Comparison of ENCODE assay signal across 9 cellular contexts in genomic region chr2:238127165-238128060, GRCh38. TPM values are rescaled to one million over a fixed set of nuclear protein-coding genes. Genes with fewer than 3 reads are reported as not detected.
DNase-seq lines count a peak whose midpoint lies in the region; ATAC-seq and TF ChIP-seq lines count a peak whose summit lies in the region.
"Had no signal": no experiment of that assay in that cellular context is flagged by ENCODE, and none has a peak within 500 bp of the region (broad histone marks: within the 10 kb centered on the region; RNA-seq: fewer than 3 reads in every experiment).

No MANE protein-coding gene starts in this region.

- H2AK9ac ChIP-seq in IMR-90 (replicated peaks; ENCODE audit: low read depth, low read length, poor library complexity): peak overlapping the region; percentile 60

- peaks cover 3% of the 10 kb centered on the region; the same call in 1 of the 2 replicates for H3K27me3 ChIP-seq in IMR-90 (ENCODE audit: control insufficient read depth, insufficient read depth, low read length)

- H4K5ac ChIP-seq in IMR-90 (ENCODE audit: low read depth, low read length): peak overlapping the region; percentile 91

- peak overlapping the region; percentile 10; the same call in 1 of the 3 replicates for H2BK15ac ChIP-seq in IMR-90 (ENCODE audit: low read depth, low read length)

- H3K4me3 ChIP-seq in IMR-90 (ENCODE audit: insufficient read depth, low read depth, low read length): peak overlapping the region; percentile 11

- peak overlapping the region; percentile 90 for H3K18ac ChIP-seq in IMR-90 (ENCODE audit: low read depth, low read length)

- peak overlapping the region; percentile 64 for H3K27ac ChIP-seq in IMR-90 (ENCODE audit: insufficient read depth, low read length)

- H3K4me2 ChIP-seq in IMR-90 (ENCODE audit: low read depth, low read length): peak overlapping the region; percentile 58

- H3K36me3 ChIP-seq in IMR-90 (ENCODE audit: control insufficient read depth, insufficient read depth, low read length): no peaks in the 10 kb centered on the region

- no peaks in the 10 kb centered on the region for H3K79me1 ChIP-seq in IMR-90 (ENCODE audit: low read depth in 1 of 2, low read length in 2 of 2)

- H4K20me1 ChIP-seq in IMR-90 (ENCODE audit: insufficient read depth, low read length): no peaks in the 10 kb centered on the region

- no peaks in the 10 kb centered on the region for H3K9me3 ChIP-seq in IMR-90 (ENCODE audit: control insufficient read depth, insufficient read depth, low read length)

- in situ Hi-C loops in IMR-90 (cut with MboI; ENCODE audit: low sequenced_read_pairs): no loop called here

- H4K91ac ChIP-seq in IMR-90 (ENCODE audit: insufficient read depth, low read depth, low read length): peak overlapping the region; percentile 70

- TF ChIP-seq CTCF in IMR-90 (conservative IDR thresholded peaks at IDR 0.05; ENCODE audit: low read depth, low read length): no peak; the same call in 1 of the 2 replicates

- peaks cover 6% of the 10 kb centered on the region for H3K4me1 ChIP-seq in IMR-90 (ENCODE audit: control insufficient read depth, insufficient read depth, low read length)

- peak overlapping the region; percentile 87 for H3K4ac ChIP-seq in IMR-90 (ENCODE audit: low read depth, low read length)

- POLR2A ChIA-PET in IMR-90 (lab: Charles Lee; ENCODE audit: unreplicated experiment): no interaction called here

- peak; percentile 65 for DNase-seq in IMR-90
- peak; percentile 71 for DNase-seq in fibroblast of peridontal ligament (ENCODE audit: extremely low read depth)
- peak; percentile 13 for DNase-seq in renal cortical epithelial cell (ENCODE audit: low read depth)
- no peak for DNase-seq in NCI-H1417 (lab: John Stamatoyannopoulos, UW)
- DNase-seq in anterior cingulate cortex (lab: John Stamatoyannopoulos, UW): no peak
- no peak for DNase-seq in COLO668 (lab: John Stamatoyannopoulos, UW; ENCODE audit: unreplicated experiment)
- DNase-seq in DMS53 (lab: John Stamatoyannopoulos, UW): no peak
- DNase-seq: NCI-H748 treated with DMSO at 0.1 percent for 48 hours had no signal

- intact Hi-C loops in IMR-90 (cut with micrococcal nuclease): no loop called here

- TF ChIP-seq POLR2A in IMR-90 (IDR thresholded peaks at IDR 0.05; ENCODE audit: low read depth, low read length): no peak

- H2BK120ac ChIP-seq in IMR-90 (ENCODE audit: low read depth, low read length): peak overlapping the region; percentile 74

- peak overlapping the region; percentile 43; the same call in 1 of the 2 replicates for H2BK20ac ChIP-seq in IMR-90 (ENCODE audit: low read depth, low read length)

- BruUV-seq in IMR-90 (replicated peaks; lab: Mats Ljungman, UMichigan): no TSS peak

- peak; percentile 28 for TF ChIP-seq RAD21 in IMR-90 (IDR thresholded peaks at IDR 0.05; ENCODE audit: low read length)

- peak overlapping the region; percentile 96 for H3K14ac ChIP-seq in IMR-90 (replicated peaks; ENCODE audit: low read depth, low read length)

- H2BK5ac ChIP-seq in IMR-90 (ENCODE audit: low read depth, low read length, poor library complexity, severe bottlenecking): peak overlapping the region; percentile 71

- dilution Hi-C loops in IMR-90 (cut with HindIII; ENCODE audit: low sequenced_read_pairs, unreplicated experiment): no loop called here

- peaks cover 5% of the 10 kb centered on the region; the same call in 1 of the 2 replicates for H3K9me1 ChIP-seq in IMR-90 (ENCODE audit: insufficient read depth, low read length)

- CTCF ChIA-PET in IMR-90 (lab: Yijun Ruan, JAX): interaction anchor here (0.6 kb wide), 1 partner anchor 200 kb away, joined by 3 read pairs; no protein-coding TSS in a partner anchor

- peak overlapping the region; percentile 94 to 97 for H4K8ac ChIP-seq in IMR-90 (ENCODE audit: low read depth in 2 of 2, low read length in 2 of 2)

- H2AFZ ChIP-seq in IMR-90 (replicated peaks; ENCODE audit: low read length, poor library complexity): peak overlapping the region; percentile 89

- H3K9ac ChIP-seq in IMR-90 (ENCODE audit: low read depth, low read length): peak overlapping the region; percentile 94

- peak overlapping the region; percentile 89; the same call in 1 of the 2 replicates for H2AK5ac ChIP-seq in IMR-90 (ENCODE audit: low read depth, low read length)

- ATAC-seq in GM18511 (IDR thresholded peaks at IDR 0.05; ENCODE audit: unreplicated experiment) (peak; percentile 82), IMR-90 (ENCODE audit: low read depth) (peak; percentile 99)

- H3K23ac ChIP-seq in IMR-90 (ENCODE audit: low read depth, low read length): peak overlapping the region; percentile 74

- WGBS in IMR-90 (ENCODE audit: extremely low coverage in 2 of 2, insufficient read length in 1 of 2), 2 experiments: 13% methylated on average over 5 of the region's 36 CpGs; no CpG with 5 or more reads in 1 of the 2 experiments

- H3K56ac ChIP-seq in IMR-90 (ENCODE audit: extremely low read depth, insufficient read depth, low read length): no peak overlapping the region

TF ChIP-seq in IMR-90, 13 proteins besides CTCF, POLR2A, EP300 and RAD21:
- TF ChIP-seq SMC3 (IDR thresholded peaks at IDR 0.05; ENCODE audit: low read depth, low read length) (no peak), MAZ (IDR thresholded peaks at IDR 0.05; ENCODE audit: borderline replicate concordance, low read depth, low read length) (peak; percentile 57; the same call in 1 of the 2 replicates), USF2 (IDR thresholded peaks at IDR 0.05; ENCODE audit: low read depth, low read length) (no peak), FOS (IDR thresholded peaks at IDR 0.05; ENCODE audit: low read depth, low read length) (no peak)
- TF ChIP-seq, protein P1, sequence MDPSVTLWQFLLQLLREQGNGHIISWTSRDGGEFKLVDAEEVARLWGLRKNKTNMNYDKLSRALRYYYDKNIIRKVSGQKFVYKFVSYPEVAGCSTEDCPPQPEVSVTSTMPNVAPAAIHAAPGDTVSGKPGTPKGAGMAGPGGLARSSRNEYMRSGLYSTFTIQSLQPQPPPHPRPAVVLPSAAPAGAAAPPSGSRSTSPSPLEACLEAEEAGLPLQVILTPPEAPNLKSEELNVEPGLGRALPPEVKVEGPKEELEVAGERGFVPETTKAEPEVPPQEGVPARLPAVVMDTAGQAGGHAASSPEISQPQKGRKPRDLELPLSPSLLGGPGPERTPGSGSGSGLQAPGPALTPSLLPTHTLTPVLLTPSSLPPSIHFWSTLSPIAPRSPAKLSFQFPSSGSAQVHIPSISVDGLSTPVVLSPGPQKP (IDR thresholded peaks at IDR 0.05; ENCODE audit: borderline replicate concordance, low read depth, low read length): no peak

RNA-seq across cellular contexts. Expression of gene KLHL30, which starts 11.1 kb away (rescaled TPM):
- total RNA-seq in IMR-90 (2012; rRNA removed) (under 0.01 TPM in 1 of 2 replicates, not detected in the other), renal cortical epithelial cell (0.40 and 0.87 TPM in 2 replicates)
- polyA plus RNA-seq in IMR-90 (2012; rRNA removed): 0.03 TPM in 2 replicates
- 0.02 and 0.08 TPM in 2 replicates for polyA plus RNA-seq in IMR-90 (2012; cell fraction: cytosol; rRNA removed)
- 0.06 and 0.14 TPM in 2 replicates for polyA plus RNA-seq in IMR-90 (2012; cell fraction: nucleus; rRNA removed; ENCODE audit: low replicate concordance)

RNA-seq across cellular contexts. Expression of gene ESPNL, which starts 27.3 kb away (rescaled TPM):
- total RNA-seq in IMR-90 (2012; rRNA removed): 1.4 and 2.0 TPM in 2 replicates
- 2.0 and 2.6 TPM in 2 replicates for polyA plus RNA-seq in IMR-90 (2012; rRNA removed)
- polyA plus RNA-seq in IMR-90 (2012; cell fraction: cytosol; rRNA removed): 3.2 and 3.7 TPM in 2 replicates
- polyA plus RNA-seq in IMR-90 (2012; cell fraction: nucleus; rRNA removed; ENCODE audit: low replicate concordance): 2.9 and 9.5 TPM in 2 replicates
- total RNA-seq in renal cortical epithelial cell: 0.85 and 4.5 TPM in 2 replicates

RNA-seq across cellular contexts. Expression of gene ERFE, which starts 31.4 kb away (rescaled TPM):
- 0.56 and 1.3 TPM in 2 replicates for total RNA-seq in IMR-90 (2012; rRNA removed)
- polyA plus RNA-seq in IMR-90 (2012; rRNA removed): 3.5 and 3.8 TPM in 2 replicates
- polyA plus RNA-seq in IMR-90 (2012; cell fraction: cytosol; rRNA removed): 1.3 and 5.0 TPM in 2 replicates
- 6.8 and 8.6 TPM in 2 replicates for polyA plus RNA-seq in IMR-90 (2012; cell fraction: nucleus; rRNA removed; ENCODE audit: low replicate concordance)
- total RNA-seq in renal cortical epithelial cell: 10.4 and 13.9 TPM in 2 replicates

Comparison
In these comparisons a context has a peak if more than half of its experiments do, and no peak if none do; other contexts are left out.
1. DNase-seq: peak in IMR-90 (single experiment), fibroblast of peridontal ligament (single experiment) and renal cortical epithelial cell (single experiment); none in NCI-H1417 (0 of 3), anterior cingulate cortex (0 of 58), COLO668 (single experiment) and DMS53 (single experiment).